18 cellular contexts compared by ENCODE assay signal in the genomic region with DNA sequence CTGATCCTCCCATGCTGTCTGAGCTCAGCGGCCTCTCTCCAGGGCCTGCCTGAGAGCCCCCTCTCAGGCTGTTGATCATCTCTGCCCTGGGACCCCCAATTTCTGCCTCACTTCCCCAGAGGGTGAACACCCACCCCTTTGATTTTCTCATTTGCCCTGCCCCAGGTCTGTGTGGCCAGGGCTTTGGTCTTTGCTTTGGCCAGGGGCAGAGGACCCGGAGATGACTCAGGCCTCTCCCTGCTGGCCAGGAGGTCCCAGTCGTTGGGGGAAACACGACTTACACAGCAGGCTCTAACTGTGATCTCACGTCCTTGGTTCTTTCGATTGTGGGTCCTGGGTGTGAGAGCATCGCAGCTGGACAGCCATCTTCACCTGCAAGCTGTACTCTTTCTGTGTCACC. TPM values are rescaled to one million over a fixed set of nuclear protein-coding genes. Genes with fewer than 3 reads are reported as not detected.
DNase-seq lines count a peak whose midpoint lies in the region; ATAC-seq and TF ChIP-seq lines count a peak whose summit lies in the region.
"Had no signal": no experiment of that assay in that cellular context is flagged by ENCODE, and none has a peak within 500 bp of the region (broad histone marks: within the 10 kb centered on the region; RNA-seq: fewer than 3 reads in every experiment).

No MANE protein-coding gene starts in this region.

- intact Hi-C loops in activated CD4-positive, alpha-beta T cell treated with anti-CD3 and anti-CD28 coated beads, Interleukin-2, amount 10 ng/mL, durations not matched to agents 24 days and 14 days (cut with micrococcal nuclease) = no loop called here
- intact Hi-C loops in A673 (cut with micrococcal nuclease; ENCODE audit: unreplicated experiment) = no loop called here

- CTCF ChIA-PET in WTC11 (lab: Charles Lee) (no interaction called here), A673 (lab: Charles Lee) (no interaction called here)

- no peaks in the 10 kb centered on the region for H3K36me3 ChIP-seq in A673 (ENCODE audit: insufficient read depth, low read length, poor library complexity, severe bottlenecking)
- H3K36me3 ChIP-seq: prostate gland had no signal

- H3K27me3 Mint-ChIP-seq in activated CD4-positive, alpha-beta T cell treated with anti-CD3 and anti-CD28 coated beads, Interleukin-2, amount 10 ng/mL, durations not matched to agents 24 days and 14 days = peaks cover 49% of the 10 kb centered on the region
- H3K27me3 Mint-ChIP-seq in WTC11 (ENCODE audit: low read depth) (peaks cover 55% of the 10 kb centered on the region), glutamatergic neuron (ENCODE audit: unreplicated experiment) (peaks cover 21% of the 10 kb centered on the region)

- H3K9me3 Mint-ChIP-seq in activated CD4-positive, alpha-beta T cell treated with anti-CD3 and anti-CD28 coated beads, Interleukin-2, amount 10 ng/mL, durations not matched to agents 24 days and 14 days = no peaks in the 10 kb centered on the region
- H3K9me3 Mint-ChIP-seq in WTC11 (no peaks in the 10 kb centered on the region), glutamatergic neuron (ENCODE audit: unreplicated experiment) (peaks cover 15% of the 10 kb centered on the region)
- H3K9me3 Mint-ChIP-seq in stimulated activated effector memory CD8-positive, alpha-beta T cell treated with anti-CD3 and anti-CD28 coated beads, Interleukin-12 subunit alpha, Interleukin-12 subunit beta, amount 100 ng/mL, for 72 hours = no peaks in the 10 kb centered on the region

- POLR2A ChIA-PET in WTC11 (lab: Charles Lee) = no interaction called here
- POLR2A ChIA-PET in A673 (lab: Charles Lee; ENCODE audit: low non-redundant PET) = no interaction called here

- no peak for DNase-seq in activated CD4-positive, alpha-beta T cell treated with anti-CD3 and anti-CD28 coated beads, Interleukin-2, amount 10 ng/mL, durations not matched to agents 24 days and 14 days
- DNase-seq in activated CD4-positive, alpha-beta T cell treated with anti-CD3 and anti-CD28 coated beads, Interleukin-2, amount 50 U/mL, for 4 hours = no peak
- DNase-seq in WTC11 (ENCODE audit: low spot score) = no peak
- no peak for DNase-seq in glutamatergic neuron
- no peak for DNase-seq in stimulated activated effector memory CD8-positive, alpha-beta T cell treated with anti-CD3 and anti-CD28 coated beads, Interleukin-12 subunit alpha, Interleukin-12 subunit beta, amount 100 ng/mL, for 72 hours (ENCODE audit: low spot score in 2 of 2)
- no peak for DNase-seq in A673 (ENCODE audit: low spot score)
- DNase-seq in cerebellar nuclear complex (lab: John Stamatoyannopoulos, UW) = no peak
- DNase-seq: activated CD8-positive, alpha-beta memory T cell treated with anti-CD3 and anti-CD28 coated beads, Interleukin-2, amount 50 U/mL, for 48 hours; dermis blood vessel endothelial cell; DND-41; NCI-H226; stimulated activated CD4-positive, alpha-beta T cell treated with anti-CD3 and anti-CD28 coated beads, Interleukin-15, amount 100 ng/mL, for 24 hours; T-helper 1 cell had no signal

- H3K4me3 Mint-ChIP-seq in activated CD4-positive, alpha-beta T cell treated with anti-CD3 and anti-CD28 coated beads, Interleukin-2, amount 10 ng/mL, durations not matched to agents 24 days and 14 days = peak overlapping the region; percentile 9
- H3K4me3 Mint-ChIP-seq in WTC11 = peak overlapping the region; percentile 73
- H3K4me3 Mint-ChIP-seq in glutamatergic neuron (ENCODE audit: unreplicated experiment) = peak overlapping the region; percentile 60
- peak overlapping the region; percentile 26 for H3K4me3 Mint-ChIP-seq in stimulated activated effector memory CD8-positive, alpha-beta T cell treated with anti-CD3 and anti-CD28 coated beads, Interleukin-12 subunit alpha, Interleukin-12 subunit beta, amount 100 ng/mL, for 72 hours

- H3K36me3 Mint-ChIP-seq in activated CD4-positive, alpha-beta T cell treated with anti-CD3 and anti-CD28 coated beads, Interleukin-2, amount 10 ng/mL, durations not matched to agents 24 days and 14 days (ENCODE audit: low read depth) = no peaks in the 10 kb centered on the region
- H3K36me3 Mint-ChIP-seq in WTC11 (no peaks in the 10 kb centered on the region), glutamatergic neuron (ENCODE audit: unreplicated experiment) (peaks cover 6% of the 10 kb centered on the region)
- no peaks in the 10 kb centered on the region for H3K36me3 Mint-ChIP-seq in stimulated activated effector memory CD8-positive, alpha-beta T cell treated with anti-CD3 and anti-CD28 coated beads, Interleukin-12 subunit alpha, Interleukin-12 subunit beta, amount 100 ng/mL, for 72 hours

- no peaks in the 10 kb centered on the region for H3K4me1 Mint-ChIP-seq in activated CD4-positive, alpha-beta T cell treated with anti-CD3 and anti-CD28 coated beads, Interleukin-2, amount 10 ng/mL, durations not matched to agents 24 days and 14 days
- H3K4me1 Mint-ChIP-seq in WTC11 (peaks cover 31% of the 10 kb centered on the region), glutamatergic neuron (ENCODE audit: low read depth, unreplicated experiment) (peaks cover 18% of the 10 kb centered on the region)
- H3K4me1 Mint-ChIP-seq in stimulated activated effector memory CD8-positive, alpha-beta T cell treated with anti-CD3 and anti-CD28 coated beads, Interleukin-12 subunit alpha, Interleukin-12 subunit beta, amount 100 ng/mL, for 72 hours = peaks cover 17% of the 10 kb centered on the region

- TF ChIP-seq CTCF in WTC11 (IDR thresholded peaks at IDR 0.05) = no peak
- no peak for TF ChIP-seq CTCF in glutamatergic neuron (IDR thresholded peaks at IDR 0.05; ENCODE audit: partially characterized antibody, unreplicated experiment)
- no peak for TF ChIP-seq CTCF in A673 (conservative IDR thresholded peaks at IDR 0.05; ENCODE audit: low read depth, low read length)

- no peak overlapping the region for H3K27ac ChIP-seq in A673 (ENCODE audit: low read depth, low read length, poor library complexity, severe bottlenecking)
- H3K27ac ChIP-seq: hepatocyte, prostate gland had no signal

- H3K4me3 ChIP-seq in A673 (ENCODE audit: low read depth, low read length, poor library complexity, severe bottlenecking) = no peak overlapping the region
- H3K4me3 ChIP-seq: hepatocyte had no signal

- peaks cover 58% of the 10 kb centered on the region for H3K27me3 ChIP-seq in A673 (replicated peaks; ENCODE audit: insufficient read depth, low read depth, low read length, poor library complexity)

- no peak for ATAC-seq in WTC11
- ATAC-seq in stimulated activated effector memory CD8-positive, alpha-beta T cell treated with anti-CD3 and anti-CD28 coated beads, Interleukin-12 subunit alpha, Interleukin-12 subunit beta, amount 100 ng/mL, for 72 hours = no peak
- no peak for ATAC-seq in HG02852 (IDR thresholded peaks at IDR 0.05; ENCODE audit: unreplicated experiment)
- ATAC-seq: activated CD4-positive, CD25-positive, alpha-beta regulatory T cell treated with anti-CD3 and anti-CD28 coated beads, Interleukin-2, amount 50 U/mL, for 24 hours had no signal

- no peaks in the 10 kb centered on the region for H3K9me3 ChIP-seq in A673 (ENCODE audit: low read depth, low read length, poor library complexity, severe bottlenecking)
- H3K9me3 ChIP-seq: prostate gland had no signal

- no peak overlapping the region for H3K27ac Mint-ChIP-seq in activated CD4-positive, alpha-beta T cell treated with anti-CD3 and anti-CD28 coated beads, Interleukin-2, amount 10 ng/mL, durations not matched to agents 24 days and 14 days
- H3K27ac Mint-ChIP-seq in WTC11 (no peak overlapping the region), glutamatergic neuron (ENCODE audit: unreplicated experiment) (no peak overlapping the region)
- H3K27ac Mint-ChIP-seq in stimulated activated effector memory CD8-positive, alpha-beta T cell treated with anti-CD3 and anti-CD28 coated beads, Interleukin-12 subunit alpha, Interleukin-12 subunit beta, amount 100 ng/mL, for 72 hours = no peak overlapping the region
- H3K27ac Mint-ChIP-seq: CD14-positive monocyte had no signal

- no TSS peak for BruUV-seq in A673 (replicated peaks; lab: Mats Ljungman, UMichigan)

- peaks cover 7% of the 10 kb centered on the region for H3K4me1 ChIP-seq in A673 (ENCODE audit: insufficient read depth, low read length, poor library complexity, severe bottlenecking)

TF ChIP-seq in WTC11, 78 proteins besides CTCF, POLR2A, EP300 and RAD21 (continues in another document):
- TF ChIP-seq, protein P1, sequence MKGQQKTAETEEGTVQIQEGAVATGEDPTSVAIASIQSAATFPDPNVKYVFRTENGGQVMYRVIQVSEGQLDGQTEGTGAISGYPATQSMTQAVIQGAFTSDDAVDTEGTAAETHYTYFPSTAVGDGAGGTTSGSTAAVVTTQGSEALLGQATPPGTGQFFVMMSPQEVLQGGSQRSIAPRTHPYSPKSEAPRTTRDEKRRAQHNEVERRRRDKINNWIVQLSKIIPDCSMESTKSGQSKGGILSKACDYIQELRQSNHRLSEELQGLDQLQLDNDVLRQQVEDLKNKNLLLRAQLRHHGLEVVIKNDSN (CRISPR knock-in tag; IDR thresholded peaks at IDR 0.05) = no peak
- TF ChIP-seq ZNF263 (CRISPR knock-in tag; IDR thresholded peaks at IDR 0.05; ENCODE audit: low read depth) (no peak), HMGA2 (CRISPR knock-in tag; IDR thresholded peaks at IDR 0.05) (no peak), SMAD3 (CRISPR knock-in tag; IDR thresholded peaks at IDR 0.05; ENCODE audit: borderline replicate concordance) (no peak), SP1 (CRISPR knock-in tag; conservative IDR thresholded peaks at IDR 0.05) (no peak), FOXP1 (CRISPR knock-in tag; IDR thresholded peaks at IDR 0.05; ENCODE audit: borderline replicate concordance) (no peak)
- TF ChIP-seq, protein P2, sequence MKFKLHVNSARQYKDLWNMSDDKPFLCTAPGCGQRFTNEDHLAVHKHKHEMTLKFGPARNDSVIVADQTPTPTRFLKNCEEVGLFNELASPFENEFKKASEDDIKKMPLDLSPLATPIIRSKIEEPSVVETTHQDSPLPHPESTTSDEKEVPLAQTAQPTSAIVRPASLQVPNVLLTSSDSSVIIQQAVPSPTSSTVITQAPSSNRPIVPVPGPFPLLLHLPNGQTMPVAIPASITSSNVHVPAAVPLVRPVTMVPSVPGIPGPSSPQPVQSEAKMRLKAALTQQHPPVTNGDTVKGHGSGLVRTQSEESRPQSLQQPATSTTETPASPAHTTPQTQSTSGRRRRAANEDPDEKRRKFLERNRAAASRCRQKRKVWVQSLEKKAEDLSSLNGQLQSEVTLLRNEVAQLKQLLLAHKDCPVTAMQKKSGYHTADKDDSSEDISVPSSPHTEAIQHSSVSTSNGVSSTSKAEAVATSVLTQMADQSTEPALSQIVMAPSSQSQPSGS (CRISPR knock-in tag; IDR thresholded peaks at IDR 0.05; ENCODE audit: borderline replicate concordance, low read depth) = no peak
- TF ChIP-seq, protein P3, sequence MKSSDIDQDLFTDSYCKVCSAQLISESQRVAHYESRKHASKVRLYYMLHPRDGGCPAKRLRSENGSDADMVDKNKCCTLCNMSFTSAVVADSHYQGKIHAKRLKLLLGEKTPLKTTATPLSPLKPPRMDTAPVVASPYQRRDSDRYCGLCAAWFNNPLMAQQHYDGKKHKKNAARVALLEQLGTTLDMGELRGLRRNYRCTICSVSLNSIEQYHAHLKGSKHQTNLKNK (CRISPR knock-in tag; IDR thresholded peaks at IDR 0.05) = no peak

RNA-seq across cellular contexts. Expression of a gene that starts 1.1 kb away (rescaled TPM):
- total RNA-seq in activated CD4-positive, alpha-beta T cell treated with anti-CD3 and anti-CD28 coated beads, Interleukin-2, amount 10 ng/mL, durations not matched to agents 24 days and 14 days = not detected in 2 replicates
- 6.9 to 11.2 TPM (median 9.0 TPM) in 3 replicates for total RNA-seq in WTC11 (2021)
- total RNA-seq in glutamatergic neuron (ENCODE audit: unreplicated experiment) = 23.5 TPM
- total RNA-seq in A673 (2021) = 0.11 and 0.39 TPM in 2 replicates

Comparison
In these comparisons a context has a peak if more than half of its experiments do, and no peak if none do; other contexts are left out.
1. H3K4me3 Mint-ChIP-seq: peak in every context shown above with its lines; median percentile 73 in WTC11; 60 in glutamatergic neuron; 26 in stimulated activated effector memory CD8-positive, alpha-beta T cell treated with anti-CD3 and anti-CD28 coated beads, Interleukin-12 subunit alpha, Interleukin-12 subunit beta, amount 100 ng/mL, for 72 hours; 9 in activated CD4-positive, alpha-beta T cell treated with anti-CD3 and anti-CD28 coated beads, Interleukin-2, amount 10 ng/mL, durations not matched to agents 24 days and 14 days.